ENCODE assay signal across 21 cellular contexts in the genomic region with DNA sequence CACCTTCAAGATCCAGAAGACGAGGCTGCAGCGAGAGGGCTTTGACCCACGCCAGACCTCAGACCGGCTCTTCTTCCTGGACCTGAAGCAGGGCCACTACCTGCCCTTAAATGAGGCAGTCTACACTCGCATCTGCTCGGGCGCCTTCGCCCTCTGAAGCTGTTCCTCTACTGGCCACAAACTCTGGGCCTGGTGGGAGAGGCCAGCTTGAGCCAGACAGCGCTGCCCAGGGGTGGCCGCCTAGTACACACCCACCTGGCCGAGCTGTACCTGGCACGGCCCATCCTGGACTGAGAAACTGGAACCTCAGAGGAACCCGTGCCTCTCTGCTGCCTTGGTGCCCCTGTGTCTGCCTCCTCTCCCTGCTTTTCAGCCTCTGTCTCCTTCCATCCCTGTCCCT. TPM values are rescaled to one million over a fixed set of nuclear protein-coding genes. Genes with fewer than 3 reads are reported as not detected.
"Had no signal": no experiment of that assay in that cellular context is flagged by ENCODE, and none has a peak within 500 bp of the region (broad histone marks: within the 10 kb centered on the region; RNA-seq: fewer than 3 reads in every experiment).

No MANE protein-coding gene starts in this region.

- H3K9me3 Mint-ChIP-seq: activated CD4-positive, alpha-beta T cell treated with anti-CD3 and anti-CD28 coated beads, Interleukin-2, amount 10 ng/mL, durations not matched to agents 7 days and 5 days; activated naive CD4-positive, alpha-beta T cell treated with anti-CD3 and anti-CD28 coated beads, Interleukin-2, amount 50 U/mL, for 72 hours; immature natural killer cell; naive thymus-derived CD8-positive, alpha-beta T cell had no signal

- H3K4me3 Mint-ChIP-seq: activated CD4-positive, alpha-beta T cell treated with anti-CD3 and anti-CD28 coated beads, Interleukin-2, amount 10 ng/mL, durations not matched to agents 7 days and 5 days; immature natural killer cell; naive thymus-derived CD8-positive, alpha-beta T cell; T-helper 17 cell had no signal

- DNase-seq: activated CD4-positive, alpha-beta T cell treated with anti-CD3 and anti-CD28 coated beads, Interleukin-2, amount 10 ng/mL, durations not matched to agents 7 days and 5 days; activated CD4-positive, CD25-positive, alpha-beta regulatory T cell; activated effector memory CD4-positive, alpha-beta T cell treated with Interleukin-2 at 50 U/mL for 16 hours; amygdala; dorsolateral prefrontal cortex; glutamatergic neuron; immature natural killer cell; naive thymus-derived CD8-positive, alpha-beta T cell; occipital lobe; spleen; stimulated activated CD4-positive, alpha-beta T cell treated with anti-CD3 and anti-CD28 coated beads, Interleukin-1b, Interleukin-23, amount 100 ng/mL, for 48 hours; stimulated activated naive CD4-positive, alpha-beta T cell treated with Interleukin-2 at 50 U/mL for 16 hours; T-helper 17 cell had no signal

- H3K27ac Mint-ChIP-seq: T-helper 17 cell had no signal

- H3K27me3 ChIP-seq: dorsolateral prefrontal cortex, esophagus muscularis mucosa, spleen had no signal

- H3K4me3 ChIP-seq: dorsolateral prefrontal cortex, esophagus muscularis mucosa, lung, spleen had no signal

- H3K9me3 ChIP-seq: esophagus muscularis mucosa, spleen had no signal

- H3K27me3 Mint-ChIP-seq: activated CD4-positive, alpha-beta T cell treated with anti-CD3 and anti-CD28 coated beads, Interleukin-2, amount 10 ng/mL, durations not matched to agents 7 days and 5 days; naive thymus-derived CD8-positive, alpha-beta T cell; T-helper 17 cell had no signal

- ATAC-seq: activated naive CD4-positive, alpha-beta T cell treated with anti-CD3 and anti-CD28 coated beads, Interleukin-2, amount 50 U/mL, for 72 hours; naive thymus-derived CD8-positive, alpha-beta T cell; sciatic nerve; T-helper 17 cell had no signal

RNA-seq across cellular contexts. Expression of gene NXNL1, which starts 43.7 kb away (rescaled TPM):
- total RNA-seq: activated CD4-positive, alpha-beta T cell treated with anti-CD3 and anti-CD28 coated beads, Interleukin-2, amount 10 ng/mL, durations not matched to agents 7 days and 5 days; activated naive CD4-positive, alpha-beta T cell treated with anti-CD3 and anti-CD28 coated beads, Interleukin-2, amount 50 U/mL, for 72 hours; chondrocyte; esophagus muscularis mucosa; fibroblast of villous mesenchyme; lung; mononuclear cell; naive thymus-derived CD8-positive, alpha-beta T cell; occipital lobe; pulmonary artery endothelial cell; sciatic nerve; spleen; T-helper 17 cell had no signal

RNA-seq across cellular contexts. Expression of gene TMEM221, which starts 56.0 kb away (rescaled TPM):
- total RNA-seq: activated CD4-positive, alpha-beta T cell treated with anti-CD3 and anti-CD28 coated beads, Interleukin-2, amount 10 ng/mL, durations not matched to agents 7 days and 5 days; activated naive CD4-positive, alpha-beta T cell treated with anti-CD3 and anti-CD28 coated beads, Interleukin-2, amount 50 U/mL, for 72 hours; fibroblast of villous mesenchyme; mononuclear cell; naive thymus-derived CD8-positive, alpha-beta T cell; pulmonary artery endothelial cell; spleen; T-helper 17 cell had no signal
